In the genomic region with DNA sequence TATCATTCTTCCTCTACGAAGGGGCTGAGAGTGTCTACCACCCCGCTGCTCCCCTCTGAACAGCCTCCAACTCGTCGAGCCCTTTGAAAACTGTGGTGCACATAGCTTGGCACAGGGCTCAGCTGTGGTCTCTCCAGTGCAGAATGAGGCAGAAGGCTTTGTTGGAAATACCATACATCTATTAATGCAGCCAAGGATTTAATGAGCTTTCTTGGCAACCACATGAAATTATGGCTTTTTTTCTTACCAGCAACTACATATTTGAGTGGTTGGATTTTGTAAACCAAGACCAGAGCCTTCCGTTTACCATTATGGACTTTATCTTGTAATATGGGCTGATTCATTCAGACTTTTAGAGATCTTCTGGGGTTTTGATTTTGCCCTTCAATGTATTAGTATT, we compare ENCODE assay signal across 26 cellular contexts.
DNase-seq lines count a peak whose midpoint lies in the region; ATAC-seq, FAIRE-seq and TF ChIP-seq lines count a peak whose summit lies in the region.
"Had no signal": no experiment of that assay in that cellular context is flagged by ENCODE, and none has a peak within 500 bp of the region (broad histone marks: within the 10 kb centered on the region; RNA-seq: fewer than 3 reads in every experiment).

No MANE protein-coding gene starts in this region.

- no peaks in the 10 kb centered on the region for H3K36me3 ChIP-seq in HepG2 (replicated peaks in 1 of 2; ENCODE audit: control insufficient read depth in 1 of 2, insufficient read depth in 2 of 2, low read length in 2 of 2)
- no peaks in the 10 kb centered on the region for H3K36me3 ChIP-seq in right lobe of liver
- no peaks in the 10 kb centered on the region for H3K36me3 ChIP-seq in pancreas
- H3K36me3 ChIP-seq in aorta (ENCODE audit: control insufficient read depth in 1 of 2, insufficient read depth in 2 of 2, low read length in 1 of 2) = no peaks in the 10 kb centered on the region
- H3K36me3 ChIP-seq: thoracic aorta had no signal

- H3K36me3 Mint-ChIP-seq in brain = no peaks in the 10 kb centered on the region
- no peaks in the 10 kb centered on the region for H3K36me3 Mint-ChIP-seq in nephron progenitor cell (ENCODE audit: low read depth)
- H3K36me3 Mint-ChIP-seq: CD8-positive, alpha-beta T cell; stimulated activated memory B cell treated with anti-CD40 and anti-IgM and Interleukin-4, amounts not matched to agents 10 μg/mL and 1 μg/mL and 100 μg/mL, for 72 hours had no signal

- no peak for ATAC-seq in HepG2
- no peak for ATAC-seq in right lobe of liver
- no peak for ATAC-seq in GM21390 (IDR thresholded peaks at IDR 0.05; ENCODE audit: unreplicated experiment)
- ATAC-seq in pancreas = no peak
- no peak for ATAC-seq in aorta (ENCODE audit: low FRiP score)
- ATAC-seq: CD8-positive, alpha-beta T cell; stimulated activated memory B cell treated with anti-CD40 and anti-IgM and Interleukin-4, amounts not matched to agents 10 μg/mL and 1 μg/mL and 100 μg/mL, for 72 hours had no signal

- DNase-seq in HepG2 (ENCODE audit: low spot score) = no peak
- no peak for DNase-seq in right lobe of liver
- DNase-seq in nephron progenitor cell = no peak
- no peak for DNase-seq in activated naive CD4-positive, alpha-beta T cell treated with Interleukin-2 at 50 U/mL for 16 hours
- no peak for DNase-seq in pancreas
- no peak for DNase-seq in aorta
- DNase-seq: 8988T; activated CD4-positive, alpha-beta T cell treated with anti-CD3 and anti-CD28 coated beads for 4 hours; activated naive CD4-positive, alpha-beta T cell treated with anti-CD3 and anti-CD28 coated beads for 36 hours; activated T-cell treated with anti-CD3 and anti-CD28 coated beads, Interleukin-2, amount 50 U/mL, for 48 hours; AML-193; amygdala; CD8-positive, alpha-beta T cell; GDM1; GOT3; KBM-7; NCI-H146; NCI-H526; retina; stimulated activated CD4-positive, alpha-beta T cell treated with anti-CD3 and anti-CD28 coated beads, Interleukin-2, amount 100 ng/mL, for 48 hours had no signal

- H3K9me3 Mint-ChIP-seq in brain = peaks cover 0 to 8% (median 0%) of the 10 kb centered on the region in 5 experiments
- peaks cover 13% of the 10 kb centered on the region for H3K9me3 Mint-ChIP-seq in nephron progenitor cell
- H3K9me3 Mint-ChIP-seq: activated naive CD4-positive, alpha-beta T cell treated with anti-CD3 and anti-CD28 coated beads for 36 hours; CD8-positive, alpha-beta T cell; central memory CD8-positive, alpha-beta T cell; stimulated activated memory B cell treated with anti-CD40 and anti-IgM and Interleukin-4, amounts not matched to agents 10 μg/mL and 1 μg/mL and 100 μg/mL, for 72 hours; T-helper 1 cell treated with Interleukin-12 subunit alpha and Interleukin-12 subunit beta and Interleukin-4 antibody, amounts not matched to agents 30 μg/mL and 1 μg/mL, for 36 hours had no signal

- no TSS peak for BruUV-seq in HepG2 (replicated peaks; lab: Mats Ljungman, UMichigan)

- H3K4me3 Mint-ChIP-seq in brain = no peak overlapping the region
- peak overlapping the region; percentile 13 for H3K4me3 Mint-ChIP-seq in nephron progenitor cell
- H3K4me3 Mint-ChIP-seq: activated naive CD4-positive, alpha-beta T cell treated with anti-CD3 and anti-CD28 coated beads for 36 hours; CD8-positive, alpha-beta T cell; central memory CD8-positive, alpha-beta T cell; stimulated activated memory B cell treated with anti-CD40 and anti-IgM and Interleukin-4, amounts not matched to agents 10 μg/mL and 1 μg/mL and 100 μg/mL, for 72 hours; T-helper 1 cell treated with Interleukin-12 subunit alpha and Interleukin-12 subunit beta and Interleukin-4 antibody, amounts not matched to agents 30 μg/mL and 1 μg/mL, for 36 hours had no signal

- H3K9me3 ChIP-seq in HepG2 (ENCODE audit: low read length) = peaks cover 8% of the 10 kb centered on the region; the same call in 1 of the 2 replicates
- no peaks in the 10 kb centered on the region for H3K9me3 ChIP-seq in right lobe of liver
- no peaks in the 10 kb centered on the region for H3K9me3 ChIP-seq in pancreas
- H3K9me3 ChIP-seq in aorta (ENCODE audit: control insufficient read depth, low read length) = no peaks in the 10 kb centered on the region
- H3K9me3 ChIP-seq: thoracic aorta had no signal

- H3K79me2 ChIP-seq in HepG2 (ENCODE audit: insufficient read depth, low read length) = no peaks in the 10 kb centered on the region

- H3K4me3 ChIP-seq in HepG2 (replicated peaks in 1 of 3; ENCODE audit: insufficient read depth in 1 of 3, low read depth in 2 of 3, low read length in 3 of 3) = no peak overlapping the region
- no peak overlapping the region for H3K4me3 ChIP-seq in right lobe of liver
- H3K4me3 ChIP-seq in pancreas = no peak overlapping the region
- H3K4me3 ChIP-seq in aorta (ENCODE audit: low read length in 2 of 2) = no peak overlapping the region
- H3K4me3 ChIP-seq: thoracic aorta had no signal

- no peak overlapping the region for H3K9ac ChIP-seq in HepG2 (ENCODE audit: insufficient read depth, low read depth, low read length)

- H3K27ac Mint-ChIP-seq in brain = peak overlapping the region in 3 of 5 experiments; percentile 25 to 70 (median 50)
- no peak overlapping the region for H3K27ac Mint-ChIP-seq in nephron progenitor cell
- H3K27ac Mint-ChIP-seq: activated naive CD4-positive, alpha-beta T cell treated with anti-CD3 and anti-CD28 coated beads for 36 hours; CD8-positive, alpha-beta T cell; stimulated activated memory B cell treated with anti-CD40 and anti-IgM and Interleukin-4, amounts not matched to agents 10 μg/mL and 1 μg/mL and 100 μg/mL, for 72 hours; T-helper 1 cell treated with Interleukin-12 subunit alpha and Interleukin-12 subunit beta and Interleukin-4 antibody, amounts not matched to agents 30 μg/mL and 1 μg/mL, for 36 hours had no signal

- no peak for TF ChIP-seq POLR2A in HepG2 (IDR thresholded peaks at IDR 0.05; ENCODE audit: insufficient read depth in 1 of 2, low read depth in 2 of 2, low read length in 2 of 2)
- no peak for TF ChIP-seq POLR2A in right lobe of liver (IDR thresholded peaks at IDR 0.05)

- no peaks in the 10 kb centered on the region for H4K20me1 ChIP-seq in HepG2 (ENCODE audit: insufficient read depth, low read length)

- H3K4me1 ChIP-seq in HepG2 (ENCODE audit: insufficient read depth, low read length) (peaks cover 59% of the 10 kb centered on the region), right lobe of liver (peaks cover 0 to 11% (median 4%) of the 10 kb centered on the region in 4 donors), pancreas (peaks cover 0 to 14% (median 0%) of the 10 kb centered on the region in 3 donors), aorta (ENCODE audit: control insufficient read depth in 1 of 2, insufficient read depth in 2 of 2, low read length in 2 of 2) (no peaks in the 10 kb centered on the region)

- TF ChIP-seq CTCF in HepG2 (CRISPR knock-in tag; IDR thresholded peaks at IDR 0.05) (no peak), right lobe of liver (IDR thresholded peaks at IDR 0.05) (no peak), brain (conservative IDR thresholded peaks at IDR 0.05) (no peak), nephron progenitor cell (IDR thresholded peaks at IDR 0.05) (no peak), pancreas (IDR thresholded peaks at IDR 0.05) (no peak)

- intact Hi-C loops in HepG2 (cut with micrococcal nuclease; ENCODE audit: unreplicated experiment) (loop anchor here (5.0 kb wide), 1 partner anchor 181 kb away; no protein-coding TSS in a partner anchor), right lobe of liver (cut with DNase I) (no loop called here), pancreas (cut with DNase I) (no loop called here), aorta (cut with DNase I) (no loop called here)

- POLR2A ChIA-PET in HepG2 (lab: Yijun Ruan, JAX) = interaction anchor here (1.2 to 2.2 kb wide), 4 partner anchors 8 to 62 kb away, joined by 3 to 17 read pairs (median 12); a partner anchor contains a TSS

- FAIRE-seq in HepG2 (lab: Jason Lieb, UNC) (no peak), pancreas (lab: Jason Lieb, UNC) (no peak)

- WGBS in HepG2 (ENCODE audit: low lambda C conversion rate) = 69% methylated on average over 4 of the region's 5 CpGs
- WGBS in right lobe of liver (ENCODE audit: insufficient coverage, low coverage, low lambda C conversion rate, missing lambda C conversion rate) = 57% methylated on average over 3 of the region's 5 CpGs
- WGBS in pancreas, 2 donors = 51 to 62% methylated on average over 5 of the region's 5 CpGs
- 55 to 69% methylated on average over 4 to 5 of the region's 5 CpGs for WGBS in aorta, 2 donors

- H2AFZ ChIP-seq in HepG2 (ENCODE audit: low read length) = no peak overlapping the region

- H3K4me2 ChIP-seq in HepG2 (ENCODE audit: low read depth, low read length) = no peak overlapping the region

- H3K27me3 Mint-ChIP-seq in brain (peaks cover 3% of the 10 kb centered on the region), nephron progenitor cell (ENCODE audit: low read depth, poor library complexity) (no peaks in the 10 kb centered on the region)
- H3K27me3 Mint-ChIP-seq: stimulated activated memory B cell treated with anti-CD40 and anti-IgM and Interleukin-4, amounts not matched to agents 10 μg/mL and 1 μg/mL and 100 μg/mL, for 72 hours had no signal

- in situ Hi-C loops in HepG2 (cut with HindIII; ENCODE audit: extremely low pct_ligation_motif_present, low pct_unique_long_range_greater_than_20kb) = no loop called here

- H3K27ac ChIP-seq in HepG2 (ENCODE audit: extremely low read length, insufficient read depth, low read length) (no peak overlapping the region), right lobe of liver (no peak overlapping the region), pancreas (no peak overlapping the region), aorta (ENCODE audit: low read depth in 1 of 2, low read length in 2 of 2) (no peak overlapping the region)
- H3K27ac ChIP-seq: thoracic aorta had no signal

- no peak for TF ChIP-seq RAD21 in HepG2 (CRISPR knock-in tag; IDR thresholded peaks at IDR 0.05)

- CTCF ChIA-PET in HepG2 (lab: Yijun Ruan, JAX; ENCODE audit: low intra/inter-chr PET ratio, low total read pairs) = no interaction called here

- no peak for TF ChIP-seq EP300 in HepG2 (IDR thresholded peaks at IDR 0.05; ENCODE audit: low read depth in 2 of 2, low read length in 2 of 2)
- TF ChIP-seq EP300 in HepG2 (CRISPR knock-in tag; IDR thresholded peaks at IDR 0.05; ENCODE audit: borderline replicate concordance) = no peak

- H3K4me1 Mint-ChIP-seq in brain (peaks cover 47% of the 10 kb centered on the region), nephron progenitor cell (peaks cover 44% of the 10 kb centered on the region)

- H3K27me3 ChIP-seq in HepG2 (ENCODE audit: control insufficient read depth in 1 of 2, insufficient read depth in 2 of 2, low read length in 2 of 2) = no peaks in the 10 kb centered on the region
- no peaks in the 10 kb centered on the region for H3K27me3 ChIP-seq in right lobe of liver
- H3K27me3 ChIP-seq in pancreas = no peaks in the 10 kb centered on the region
- no peaks in the 10 kb centered on the region for H3K27me3 ChIP-seq in aorta (ENCODE audit: control insufficient read depth in 1 of 2, insufficient read depth in 2 of 2, low read length in 1 of 2)

TF ChIP-seq in HepG2, 621 proteins besides CTCF, POLR2A, EP300 and RAD21 (continues in another document):
- no peak for TF ChIP-seq NPAS2 (CRISPR knock-in tag; IDR thresholded peaks at IDR 0.05; ENCODE audit: borderline replicate concordance)
